1 cellular context compared by ENCODE assay signal in genomic region chr1:44609768-44610526, GRCh38.
TF ChIP-seq lines count a peak whose summit lies in the region.

No MANE protein-coding gene starts in this region.

TF ChIP-seq in K562, 482 proteins besides CTCF, POLR2A, EP300 and RAD21 (continued from another document and continues in another):
- TF ChIP-seq ZFP91 (CRISPR knock-in tag; IDR thresholded peaks at IDR 0.05) = no peak
- no peak for TF ChIP-seq ZNF518B (CRISPR knock-in tag; IDR thresholded peaks at IDR 0.05)
- no peak for TF ChIP-seq CREBBP (IDR thresholded peaks at IDR 0.05; ENCODE audit: low read depth, low read length)
- peak; percentile 66 for TF ChIP-seq EGR1 (conservative IDR thresholded peaks at IDR 0.05)
- TF ChIP-seq CUX1 (CRISPR knock-in tag; IDR thresholded peaks at IDR 0.05) = no peak
- TF ChIP-seq ZSCAN32 (CRISPR knock-in tag; IDR thresholded peaks at IDR 0.05) = no peak
- no peak for TF ChIP-seq CCAR2 (IDR thresholded peaks at IDR 0.05; ENCODE audit: low read depth, low read length)
- peak; percentile 61; the same call in 1 of the 2 replicates for TF ChIP-seq NCOA1 (IDR thresholded peaks at IDR 0.05; ENCODE audit: low read depth)
- TF ChIP-seq SRSF7 (optimal IDR thresholded peaks at IDR 0.05; ENCODE audit: low read depth, low read length) = no peak
- no peak for TF ChIP-seq ATF4 (CRISPR knock-in tag; IDR thresholded peaks at IDR 0.05)
- peak; percentile 91 for TF ChIP-seq ARID1B (IDR thresholded peaks at IDR 0.05)
- no peak for TF ChIP-seq ZNF324 (CRISPR knock-in tag; IDR thresholded peaks at IDR 0.05)
- no peak for TF ChIP-seq POLR2AphosphoS2 (IDR thresholded peaks at IDR 0.05; ENCODE audit: low read length)
- TF ChIP-seq ESRRB (CRISPR knock-in tag; IDR thresholded peaks at IDR 0.05; ENCODE audit: borderline replicate concordance) = no peak
- TF ChIP-seq HDAC2 (IDR thresholded peaks at IDR 0.05) = peak; percentile 88
- no peak for TF ChIP-seq NFE2L1 (tag; IDR thresholded peaks at IDR 0.05; ENCODE audit: borderline replicate concordance, low read depth)
- TF ChIP-seq, protein P1, sequence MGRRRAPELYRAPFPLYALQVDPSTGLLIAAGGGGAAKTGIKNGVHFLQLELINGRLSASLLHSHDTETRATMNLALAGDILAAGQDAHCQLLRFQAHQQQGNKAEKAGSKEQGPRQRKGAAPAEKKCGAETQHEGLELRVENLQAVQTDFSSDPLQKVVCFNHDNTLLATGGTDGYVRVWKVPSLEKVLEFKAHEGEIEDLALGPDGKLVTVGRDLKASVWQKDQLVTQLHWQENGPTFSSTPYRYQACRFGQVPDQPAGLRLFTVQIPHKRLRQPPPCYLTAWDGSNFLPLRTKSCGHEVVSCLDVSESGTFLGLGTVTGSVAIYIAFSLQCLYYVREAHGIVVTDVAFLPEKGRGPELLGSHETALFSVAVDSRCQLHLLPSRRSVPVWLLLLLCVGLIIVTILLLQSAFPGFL (CRISPR knock-in tag; IDR thresholded peaks at IDR 0.05) = no peak
- TF ChIP-seq RBFOX2 (IDR thresholded peaks at IDR 0.05; ENCODE audit: low read depth, low read length) = no peak
- TF ChIP-seq TCF3 (CRISPR knock-in tag; IDR thresholded peaks at IDR 0.05) = peak; percentile 93
- TF ChIP-seq ZNF75A (CRISPR knock-in tag; IDR thresholded peaks at IDR 0.05) = no peak
- TF ChIP-seq GATAD2A (IDR thresholded peaks at IDR 0.05) = no peak
- no peak for TF ChIP-seq HINFP (tag; conservative IDR thresholded peaks at IDR 0.05; ENCODE audit: low read depth)
- TF ChIP-seq ZNF583 (CRISPR knock-in tag; IDR thresholded peaks at IDR 0.05) = no peak
- no peak for TF ChIP-seq SRF (CRISPR knock-in tag; IDR thresholded peaks at IDR 0.05)
- TF ChIP-seq CHD2 (IDR thresholded peaks at IDR 0.05; ENCODE audit: low read depth, low read length) = no peak
- TF ChIP-seq HEY1 (CRISPR knock-in tag; IDR thresholded peaks at IDR 0.05; ENCODE audit: borderline replicate concordance) = no peak
- TF ChIP-seq NR2C1 (IDR thresholded peaks at IDR 0.05) = no peak
- no peak for TF ChIP-seq NR2C1 (tag; IDR thresholded peaks at IDR 0.05)
- no peak for TF ChIP-seq ZC3H4 (CRISPR knock-in tag; IDR thresholded peaks at IDR 0.05; ENCODE audit: borderline replicate concordance)
- no peak for TF ChIP-seq RBM14 (IDR thresholded peaks at IDR 0.05; ENCODE audit: borderline replicate concordance, insufficient read depth, low read depth, low read length)
- TF ChIP-seq MAX (CRISPR knock-in tag; IDR thresholded peaks at IDR 0.05) = peak; percentile 22; the same call in 1 of the 2 replicates
- TF ChIP-seq BDP1 (IDR thresholded peaks at IDR 0.05; ENCODE audit: insufficient read depth, insufficient read length) = no peak
- TF ChIP-seq ZNF695 (CRISPR knock-in tag; IDR thresholded peaks at IDR 0.05) = no peak
- no peak for TF ChIP-seq PHF20 (IDR thresholded peaks at IDR 0.05; ENCODE audit: partially characterized antibody)
- TF ChIP-seq SP1 (CRISPR knock-in tag; IDR thresholded peaks at IDR 0.05) = no peak
- no peak for TF ChIP-seq STAT6 (CRISPR knock-in tag; IDR thresholded peaks at IDR 0.05)
- TF ChIP-seq ZFPM2 (CRISPR knock-in tag; IDR thresholded peaks at IDR 0.05) = no peak
- no peak for TF ChIP-seq TAF7 (tag; IDR thresholded peaks at IDR 0.05)
- no peak for TF ChIP-seq BACH1 (tag; IDR thresholded peaks at IDR 0.05)
- TF ChIP-seq, protein P2, sequence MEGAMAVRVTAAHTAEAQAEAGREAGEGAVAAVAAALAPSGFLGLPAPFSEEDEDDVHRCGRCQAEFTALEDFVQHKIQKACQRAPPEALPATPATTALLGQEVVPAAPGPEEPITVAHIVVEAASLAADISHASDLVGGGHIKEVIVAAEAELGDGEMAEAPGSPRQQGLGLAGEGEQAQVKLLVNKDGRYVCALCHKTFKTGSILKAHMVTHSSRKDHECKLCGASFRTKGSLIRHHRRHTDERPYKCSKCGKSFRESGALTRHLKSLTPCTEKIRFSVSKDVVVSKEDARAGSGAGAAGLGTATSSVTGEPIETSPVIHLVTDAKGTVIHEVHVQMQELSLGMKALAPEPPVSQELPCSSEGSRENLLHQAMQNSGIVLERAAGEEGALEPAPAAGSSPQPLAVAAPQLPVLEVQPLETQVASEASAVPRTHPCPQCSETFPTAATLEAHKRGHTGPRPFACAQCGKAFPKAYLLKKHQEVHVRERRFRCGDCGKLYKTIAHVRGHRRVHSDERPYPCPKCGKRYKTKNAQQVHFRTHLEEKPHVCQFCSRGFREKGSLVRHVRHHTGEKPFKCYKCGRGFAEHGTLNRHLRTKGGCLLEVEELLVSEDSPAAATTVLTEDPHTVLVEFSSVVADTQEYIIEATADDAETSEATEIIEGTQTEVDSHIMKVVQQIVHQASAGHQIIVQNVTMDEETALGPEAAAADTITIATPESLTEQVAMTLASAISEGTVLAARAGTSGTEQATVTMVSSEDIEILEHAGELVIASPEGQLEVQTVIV (CRISPR knock-in tag; IDR thresholded peaks at IDR 0.05; ENCODE audit: borderline replicate concordance) = no peak
- TF ChIP-seq CHCHD3 (CRISPR knock-in tag; IDR thresholded peaks at IDR 0.05) = no peak
- no peak for TF ChIP-seq NUFIP1 (IDR thresholded peaks at IDR 0.05; ENCODE audit: partially characterized antibody)
- TF ChIP-seq HMG20A (CRISPR knock-in tag; conservative IDR thresholded peaks at IDR 0.05) = no peak
- no peak for TF ChIP-seq U2AF1 (optimal IDR thresholded peaks at IDR 0.05; ENCODE audit: low read depth, low read length)
- TF ChIP-seq TBL1XR1 (IDR thresholded peaks at IDR 0.05; ENCODE audit: low read length in 2 of 2) = peak in 1 of 2 experiments; percentile 61; a peak in 1 of 4 replicates
- TF ChIP-seq, protein P3, sequence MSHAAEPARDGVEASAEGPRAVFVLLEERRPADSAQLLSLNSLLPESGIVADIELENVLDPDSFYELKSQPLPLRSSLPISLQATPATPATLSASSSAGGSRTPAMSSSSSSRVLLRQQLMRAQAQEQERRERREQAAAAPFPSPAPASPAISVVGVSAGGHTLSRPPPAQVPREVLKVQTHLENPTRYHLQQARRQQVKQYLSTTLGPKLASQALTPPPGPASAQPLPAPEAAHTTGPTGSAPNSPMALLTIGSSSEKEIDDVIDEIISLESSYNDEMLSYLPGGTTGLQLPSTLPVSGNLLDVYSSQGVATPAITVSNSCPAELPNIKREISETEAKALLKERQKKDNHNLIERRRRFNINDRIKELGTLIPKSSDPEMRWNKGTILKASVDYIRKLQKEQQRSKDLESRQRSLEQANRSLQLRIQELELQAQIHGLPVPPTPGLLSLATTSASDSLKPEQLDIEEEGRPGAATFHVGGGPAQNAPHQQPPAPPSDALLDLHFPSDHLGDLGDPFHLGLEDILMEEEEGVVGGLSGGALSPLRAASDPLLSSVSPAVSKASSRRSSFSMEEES (CRISPR knock-in tag; IDR thresholded peaks at IDR 0.05) = no peak
